In the genomic region with DNA sequence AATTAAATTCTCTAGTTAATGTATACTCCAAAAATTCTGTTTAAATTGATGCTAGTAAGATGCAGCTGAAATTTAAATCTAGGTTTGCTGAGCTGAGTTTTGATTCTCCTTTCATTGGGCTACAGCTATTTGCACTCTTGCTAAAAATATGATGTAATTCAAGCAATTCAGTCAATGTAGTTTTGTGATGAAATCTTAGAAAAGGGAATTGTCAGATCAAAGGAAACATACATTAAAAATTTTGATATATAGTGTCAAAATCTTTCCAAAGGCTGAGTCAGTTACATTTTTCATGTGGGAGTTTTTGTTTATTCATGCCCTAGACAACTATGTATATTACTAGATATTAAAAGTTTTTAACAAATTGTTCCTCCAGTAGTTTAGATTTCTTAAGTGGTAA, we compare ENCODE assay signal across 18 cellular contexts.
DNase-seq lines count a peak whose midpoint lies in the region; TF ChIP-seq lines count a peak whose summit lies in the region.
"Had no signal": no experiment of that assay in that cellular context is flagged by ENCODE, and none has a peak within 500 bp of the region (broad histone marks: within the 10 kb centered on the region; RNA-seq: fewer than 3 reads in every experiment).

No MANE protein-coding gene starts in this region.

- H3K27ac Mint-ChIP-seq in activated naive CD4-positive, alpha-beta T cell treated with anti-CD3 and anti-CD28 coated beads for 36 hours, result no peak overlapping the region
- H3K27ac Mint-ChIP-seq: activated CD4-positive, alpha-beta T cell treated with anti-CD3 and anti-CD28 coated beads for 36 hours; brain; effector memory CD8-positive, alpha-beta T cell had no signal

- H4K20me1 ChIP-seq in osteoblast (ENCODE audit: insufficient read depth, low read length), result no peaks in the 10 kb centered on the region
- H4K20me1 ChIP-seq in OCI-LY7 (ENCODE audit: insufficient read depth, low read length), result no peaks in the 10 kb centered on the region
- H4K20me1 ChIP-seq: BLaER1 treated with 17β-estradiol and CSF1 and Interleukin-3, amounts not matched to agents 10 nM and 100 nM had no signal

- H3K27me3 ChIP-seq in GM06990 (replicated peaks; ENCODE audit: control insufficient read depth, insufficient read depth, low read length) (no peaks in the 10 kb centered on the region), osteoblast (ENCODE audit: insufficient read depth, low read length) (no peaks in the 10 kb centered on the region)
- H3K27me3 ChIP-seq: BLaER1 treated with 17β-estradiol and CSF1 and Interleukin-3, amounts not matched to agents 10 nM and 100 nM had no signal

- H2AFZ ChIP-seq in osteoblast (ENCODE audit: low read length) (no peak overlapping the region), OCI-LY7 (ENCODE audit: low read length) (no peak overlapping the region)

- no peak for TF ChIP-seq CTCF in GM06990 (IDR thresholded peaks at IDR 0.05; ENCODE audit: insufficient read depth, low read length, poor library complexity, severe bottlenecking)
- no peak for TF ChIP-seq CTCF in astrocyte of the spinal cord (IDR thresholded peaks at IDR 0.05; ENCODE audit: low read depth, low read length)
- TF ChIP-seq CTCF in osteoblast (IDR thresholded peaks at IDR 0.05; ENCODE audit: extremely low read depth, low read depth, low read length), result no peak
- no peak for TF ChIP-seq CTCF in OCI-LY7 (conservative IDR thresholded peaks at IDR 0.05; ENCODE audit: low read length)

- no peaks in the 10 kb centered on the region for H3K4me1 Mint-ChIP-seq in activated naive CD4-positive, alpha-beta T cell treated with anti-CD3 and anti-CD28 coated beads for 36 hours (ENCODE audit: low read depth)
- H3K4me1 Mint-ChIP-seq: activated CD4-positive, alpha-beta T cell treated with anti-CD3 and anti-CD28 coated beads for 36 hours; brain had no signal

- CTCF ChIA-PET in activated naive CD4-positive, alpha-beta T cell treated with anti-CD3 and anti-CD28 coated beads for 36 hours (lab: Charles Lee), result no interaction called here
- CTCF ChIA-PET in OCI-LY7 (lab: Charles Lee; ENCODE audit: unreplicated experiment), result no interaction called here

- H3K4me3 ChIP-seq in GM06990 (replicated peaks; ENCODE audit: low read depth, low read length) (no peak overlapping the region), astrocyte of the spinal cord (ENCODE audit: low read depth, low read length) (no peak overlapping the region), osteoblast (ENCODE audit: insufficient read depth, low read length) (no peak overlapping the region), OCI-LY7 (ENCODE audit: low read depth, low read length, poor library complexity, severe bottlenecking) (no peak overlapping the region)
- H3K4me3 ChIP-seq: BLaER1 treated with 17β-estradiol and CSF1 and Interleukin-3, amounts not matched to agents 10 nM and 100 nM had no signal

- in situ Hi-C loops in astrocyte of the spinal cord (cut with HindIII; ENCODE audit: low sequenced_read_pairs), result no loop called here

- H3K9me3 ChIP-seq in osteoblast (ENCODE audit: low read depth, low read length) (no peaks in the 10 kb centered on the region), OCI-LY7 (ENCODE audit: low read length) (no peaks in the 10 kb centered on the region)

- H3K4me3 Mint-ChIP-seq in activated naive CD4-positive, alpha-beta T cell treated with anti-CD3 and anti-CD28 coated beads for 36 hours, result no peak overlapping the region
- H3K4me3 Mint-ChIP-seq: activated CD4-positive, alpha-beta T cell treated with anti-CD3 and anti-CD28 coated beads for 36 hours; brain; effector memory CD8-positive, alpha-beta T cell had no signal

- H3K36me3 Mint-ChIP-seq in activated naive CD4-positive, alpha-beta T cell treated with anti-CD3 and anti-CD28 coated beads for 36 hours (ENCODE audit: low read depth), result no peaks in the 10 kb centered on the region
- H3K36me3 Mint-ChIP-seq: brain had no signal

- no TSS peak for BruUV-seq in OCI-LY7 (replicated peaks; lab: Mats Ljungman, UMichigan)

- H3K27ac ChIP-seq in osteoblast (ENCODE audit: low read depth, low read length) (peak overlapping the region; percentile 99), OCI-LY7 (ENCODE audit: low read depth, low read length, poor library complexity, severe bottlenecking) (no peak overlapping the region)

- POLR2A ChIA-PET in OCI-LY7 (lab: Charles Lee), result no interaction called here

- no peaks in the 10 kb centered on the region for H3K27me3 Mint-ChIP-seq in activated naive CD4-positive, alpha-beta T cell treated with anti-CD3 and anti-CD28 coated beads for 36 hours (ENCODE audit: low read depth)

- no peaks in the 10 kb centered on the region for H3K9me3 Mint-ChIP-seq in activated naive CD4-positive, alpha-beta T cell treated with anti-CD3 and anti-CD28 coated beads for 36 hours
- H3K9me3 Mint-ChIP-seq: brain; effector memory CD8-positive, alpha-beta T cell had no signal

- H3K4me2 ChIP-seq in osteoblast (ENCODE audit: insufficient read depth, low read length), result peak overlapping the region; percentile 75
- H3K4me2 ChIP-seq in OCI-LY7 (ENCODE audit: low read length), result no peak overlapping the region
- H3K4me2 ChIP-seq: BLaER1 treated with 17β-estradiol and CSF1 and Interleukin-3, amounts not matched to agents 10 nM and 100 nM had no signal

- no peaks in the 10 kb centered on the region for H3K9me2 ChIP-seq in OCI-LY7 (ENCODE audit: insufficient read depth, low read length)

- H3K4me1 ChIP-seq in osteoblast (ENCODE audit: insufficient read depth, low read length), result peaks cover 43% of the 10 kb centered on the region
- H3K4me1 ChIP-seq in OCI-LY7 (ENCODE audit: insufficient read depth, low read length, poor library complexity, severe bottlenecking), result no peaks in the 10 kb centered on the region

- H3K36me3 ChIP-seq in GM06990 (ENCODE audit: control insufficient read depth, insufficient read depth, low read length) (no peaks in the 10 kb centered on the region), osteoblast (ENCODE audit: insufficient read depth, low read length) (no peaks in the 10 kb centered on the region), OCI-LY7 (ENCODE audit: insufficient read depth, low read length) (no peaks in the 10 kb centered on the region)
- H3K36me3 ChIP-seq: BLaER1 treated with 17β-estradiol and CSF1 and Interleukin-3, amounts not matched to agents 10 nM and 100 nM had no signal

- intact Hi-C loops in activated naive CD4-positive, alpha-beta T cell treated with anti-CD3 and anti-CD28 coated beads for 36 hours (cut with micrococcal nuclease), result no loop called here
- intact Hi-C loops in OCI-LY7 (cut with micrococcal nuclease; ENCODE audit: unreplicated experiment), result no loop called here

- no peaks in the 10 kb centered on the region for H3K79me2 ChIP-seq in osteoblast (ENCODE audit: insufficient read depth, low read length)
- no peaks in the 10 kb centered on the region for H3K79me2 ChIP-seq in OCI-LY7 (ENCODE audit: insufficient read depth, low read depth, low read length)

- peak; percentile 15 for DNase-seq in GM06990 (ENCODE audit: extremely low read depth, insufficient read length)
- peak; percentile 74 for DNase-seq in MV-4-11 (lab: John Stamatoyannopoulos, UW)
- peak; percentile 52 for DNase-seq in astrocyte of the spinal cord (ENCODE audit: low read depth, low spot score)
- no peak for DNase-seq in osteoblast (ENCODE audit: insufficient read length, low spot score, missing footprints)
- no peak for DNase-seq in activated naive CD4-positive, alpha-beta T cell treated with Interleukin-2 at 50 U/mL for 16 hours
- DNase-seq in activated naive CD4-positive, alpha-beta T cell treated with anti-CD3 and anti-CD28 coated beads for 36 hours, result no peak
- no peak for DNase-seq in OCI-LY7 (ENCODE audit: low spot score)
- no peak for DNase-seq in stimulated activated CD4-positive, alpha-beta T cell treated with anti-CD3 and anti-CD28 coated beads, Interleukin-4, amount 100 ng/mL, for 24 hours
- DNase-seq: activated CD4-positive, alpha-beta T cell treated with anti-CD3 and anti-CD28 coated beads for 36 hours; activated CD8-positive, alpha-beta memory T cell treated with anti-CD3 and anti-CD28 coated beads, Interleukin-2, amount 50 U/mL, for 4 hours; activated gamma-delta T cell treated with Interleukin-2 at 50 U/mL for 16 hours; effector memory CD8-positive, alpha-beta T cell; NCI-H82; SHP77; substantia nigra; T1000 had no signal

Comparison
In these comparisons a context has a peak if more than half of its experiments do, and no peak if none do; other contexts are left out.
1. DNase-seq: peak in GM06990 (single experiment), MV-4-11 (single experiment) and astrocyte of the spinal cord (single experiment); none in osteoblast (single experiment), activated naive CD4-positive, alpha-beta T cell treated with Interleukin-2 at 50 U/mL for 16 hours (single experiment), activated naive CD4-positive, alpha-beta T cell treated with anti-CD3 and anti-CD28 coated beads for 36 hours (single experiment), OCI-LY7 (single experiment) and stimulated activated CD4-positive, alpha-beta T cell treated with anti-CD3 and anti-CD28 coated beads, Interleukin-4, amount 100 ng/mL, for 24 hours (single experiment).